ENCODE assay signal across 8 cellular contexts in the genomic region with DNA sequence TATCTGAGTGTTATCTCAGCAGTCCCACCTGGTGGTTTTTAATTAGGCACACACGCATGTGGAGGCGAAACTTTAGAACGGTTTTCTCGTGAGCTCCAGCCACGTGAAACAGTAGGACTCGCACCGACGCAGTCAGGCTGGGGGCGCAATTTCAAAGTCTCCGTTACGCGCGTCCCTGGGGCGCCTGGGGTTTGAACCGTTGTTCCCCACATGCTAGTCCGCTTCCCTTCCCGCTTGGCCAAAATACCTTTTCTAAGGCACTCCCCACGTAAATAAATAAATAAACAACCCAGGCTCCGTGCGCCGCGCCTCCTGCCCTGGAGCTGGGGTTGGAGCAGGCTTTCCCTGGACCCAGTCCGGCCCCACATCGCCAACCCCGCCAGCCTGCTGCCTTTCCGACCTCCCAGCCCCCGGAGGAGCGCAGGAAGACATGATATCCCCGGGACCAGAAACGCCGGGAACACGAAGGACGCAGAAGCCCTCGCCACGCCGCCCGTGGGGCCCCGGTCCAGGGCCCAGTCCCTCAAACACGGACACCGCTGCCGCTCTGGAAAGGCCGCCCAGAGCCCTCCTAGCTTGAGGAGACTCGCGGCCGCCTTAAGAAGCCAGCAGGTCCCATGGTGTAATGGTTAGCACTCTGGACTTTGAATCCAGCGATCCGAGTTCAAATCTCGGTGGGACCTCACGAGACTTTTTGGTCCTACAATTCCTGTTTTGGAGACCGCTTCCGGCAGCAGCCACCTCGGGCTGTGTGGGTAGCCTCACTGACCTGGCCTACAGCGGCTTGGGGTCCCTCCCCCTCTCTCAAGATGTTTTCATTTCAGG. TPM values are rescaled to one million over a fixed set of nuclear protein-coding genes. Genes with fewer than 3 reads are reported as not detected.
DNase-seq lines count a peak whose midpoint lies in the region; ATAC-seq and TF ChIP-seq lines count a peak whose summit lies in the region.

No MANE protein-coding gene starts in this region.

- intact Hi-C loops in breast epithelium (cut with DNase I; ENCODE audit: low total_unique reads) = loop anchor here (5.0 kb wide), 1 partner anchor 225 kb away; no protein-coding TSS in a partner anchor

- H3K27ac ChIP-seq in VCaP (peak overlapping the region; percentile 95), breast epithelium (peak overlapping the region; percentile 93 to 94), smooth muscle cell (ENCODE audit: low read depth) (peak overlapping the region; percentile 84)

- peak overlapping the region; percentile 91 for H2AFZ ChIP-seq in smooth muscle cell (ENCODE audit: low read depth)

- peak; percentile 40 for TF ChIP-seq CTCF in AG04449 (IDR thresholded peaks at IDR 0.05; ENCODE audit: insufficient read depth, low read length, missing control alignments)
- peak; percentile 53 for TF ChIP-seq CTCF in VCaP (conservative IDR thresholded peaks at IDR 0.05)
- peak in 1 of 3 donors; percentile 22 for TF ChIP-seq CTCF in breast epithelium (IDR thresholded peaks at IDR 0.05)
- no peak for TF ChIP-seq CTCF in smooth muscle cell (IDR thresholded peaks at IDR 0.05; ENCODE audit: borderline replicate concordance, insufficient read depth, poor library complexity, severe bottlenecking)

- 2% methylated on average over 53 of the region's 53 CpGs for WGBS in smooth muscle cell (ENCODE audit: low lambda C conversion rate)

- DNase-seq in AG04449 (ENCODE audit: low read depth, low spot score) (peak; percentile 41), NCI-H2196 (lab: John Stamatoyannopoulos, UW; ENCODE audit: unreplicated experiment) (peak; percentile 97), breast epithelium (ENCODE audit: low spot score in 2 of 2) (peak; percentile 92 to 97), iPS-NIHi7 (ENCODE audit: extremely low spot score) (peak; percentile 75), smooth muscle cell (lab: John Stamatoyannopoulos, UW; ENCODE audit: unreplicated experiment) (peak; percentile 98)

- H3F3A ChIP-seq in smooth muscle cell (ENCODE audit: low read depth) = peaks cover 18% of the 10 kb centered on the region

- H3K79me2 ChIP-seq in smooth muscle cell (ENCODE audit: low read depth) = no peaks in the 10 kb centered on the region

- no peaks in the 10 kb centered on the region for H3K9me3 ChIP-seq in breast epithelium
- H3K9me3 ChIP-seq in smooth muscle cell (replicated peaks; ENCODE audit: low read depth) = no peaks in the 10 kb centered on the region

- H3K4me3 ChIP-seq in AG04449 (ENCODE audit: low read depth, low read length) (peak overlapping the region; percentile 83), breast epithelium (peak overlapping the region; percentile 64 to 84 (median 71)), smooth muscle cell (peak overlapping the region; percentile 70)

- TF ChIP-seq POLR2A in breast epithelium (IDR thresholded peaks at IDR 0.05) = no peak

- CTCF ChIA-PET in AG04449 (lab: Yijun Ruan, JAX) = interaction anchor here (0.9 to 17.4 kb wide), 8 partner anchors 10 to 106 kb away, joined by 3 to 165 read pairs (median 3); a partner anchor contains a TSS

- H3K4me1 ChIP-seq in breast epithelium = no peaks in the 10 kb centered on the region
- no peaks in the 10 kb centered on the region for H3K4me1 ChIP-seq in smooth muscle cell (ENCODE audit: low read depth)

- no peaks in the 10 kb centered on the region for H4K20me1 ChIP-seq in smooth muscle cell (ENCODE audit: low read depth)

- H3K27me3 ChIP-seq in breast epithelium (no peaks in the 10 kb centered on the region), smooth muscle cell (ENCODE audit: low read depth) (no peaks in the 10 kb centered on the region)

- peak; percentile 25 for ATAC-seq in GM18868 (IDR thresholded peaks at IDR 0.05; ENCODE audit: unreplicated experiment)
- ATAC-seq in HG03135 (IDR thresholded peaks at IDR 0.05; ENCODE audit: unreplicated experiment) = peak; percentile 44

- H3K4me2 ChIP-seq in smooth muscle cell = peak overlapping the region; percentile 86

- POLR2A ChIA-PET in AG04449 (lab: Yijun Ruan, JAX) = interaction anchor here (0.7 kb wide), 1 partner anchor 45 kb away, joined by 4 read pairs; no protein-coding TSS in a partner anchor

- H3K9ac ChIP-seq in smooth muscle cell (ENCODE audit: low read depth) = peak overlapping the region; percentile 66

- no peaks in the 10 kb centered on the region for H3K36me3 ChIP-seq in breast epithelium
- H3K36me3 ChIP-seq in smooth muscle cell (ENCODE audit: low read depth) = no peaks in the 10 kb centered on the region

RNA-seq across cellular contexts. Expression of a gene that starts 18.2 kb away (rescaled TPM):
- total RNA-seq in breast epithelium = under 1 TPM in 2 of 3 donors, not detected in 1; 0.48 to 0.66 TPM
- 0.81 TPM in 1 of 2 replicates, not detected in the other for total RNA-seq in smooth muscle cell
- 0.44 and 0.75 TPM in 2 replicates for polyA plus RNA-seq in smooth muscle cell

RNA-seq across cellular contexts. Expression of a gene that starts 18.4 kb away (rescaled TPM):
- total RNA-seq in breast epithelium (1 to 10 TPM; 1.9 to 5.2 (median 5.1) TPM), smooth muscle cell (0.22 and 1.9 TPM in 2 replicates)
- polyA plus RNA-seq in smooth muscle cell = 0.67 and 1.7 TPM in 2 replicates

RNA-seq across cellular contexts. Expression of a gene that starts 38.5 kb away (rescaled TPM):
- under 1 TPM in 2 of 3 donors, not detected in 1; 0.33 to 0.88 TPM for total RNA-seq in breast epithelium
- total RNA-seq in smooth muscle cell = 3.0 and 4.1 TPM in 2 replicates
- 4.2 and 8.7 TPM in 2 replicates for polyA plus RNA-seq in smooth muscle cell

RNA-seq across cellular contexts. Expression of a gene that starts 59.6 kb away (rescaled TPM):
- total RNA-seq in breast epithelium (under 1 TPM in 2 of 3 donors, not detected in 1; 0.15 to 0.66 TPM), smooth muscle cell (0.13 and 0.49 TPM in 2 replicates)
- 0.11 and 0.31 TPM in 2 replicates for polyA plus RNA-seq in smooth muscle cell

Comparison
In these comparisons a context has a peak if more than half of its experiments do, and no peak if none do; other contexts are left out.
1. Peak in every context shown above with its lines: DNase-seq, ATAC-seq, H3K4me3 ChIP-seq and H3K27ac ChIP-seq.
2. DNase-seq: peak in every context shown above with its lines; median percentile 98 in smooth muscle cell; 97 in NCI-H2196; 94 in breast epithelium; 75 in iPS-NIHi7; 41 in AG04449.